Comparison of ENCODE assay signal across 30 cellular contexts in the genomic region with DNA sequence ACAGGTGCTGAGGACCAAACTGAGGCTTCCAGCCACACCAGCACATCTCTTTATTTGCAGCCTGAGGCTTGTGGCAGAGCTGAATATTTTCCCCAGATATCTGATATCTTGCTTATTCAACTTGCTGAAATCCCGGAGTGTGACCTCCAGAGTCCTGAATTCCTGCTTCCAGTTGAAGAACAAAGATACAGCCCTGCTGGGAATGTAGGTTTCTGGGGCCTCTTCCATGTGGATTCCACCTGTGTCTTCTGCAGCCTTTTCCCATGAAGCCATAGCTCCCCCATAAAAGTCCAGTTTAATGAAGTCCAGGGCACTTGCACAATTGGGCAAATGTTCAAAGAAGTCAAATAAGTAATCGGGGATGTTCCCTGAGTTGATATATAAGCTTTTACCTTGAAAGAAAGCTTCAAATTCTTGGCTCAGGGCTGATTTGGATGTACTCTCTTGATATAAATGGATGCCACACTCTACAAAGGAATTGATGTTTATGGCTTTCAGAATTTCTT. TPM values are rescaled to one million over a fixed set of nuclear protein-coding genes. Genes with fewer than 3 reads are reported as not detected.
"Had no signal": no experiment of that assay in that cellular context is flagged by ENCODE, and none has a peak within 500 bp of the region (broad histone marks: within the 10 kb centered on the region; RNA-seq: fewer than 3 reads in every experiment).

No MANE protein-coding gene starts in this region.

- H3K36me3 Mint-ChIP-seq: activated CD8-positive, alpha-beta memory T cell treated with anti-CD3 and anti-CD28 coated beads, Interleukin-2, amount 10 ng/mL, durations not matched to agents 7 days and 5 days; activated naive CD4-positive, alpha-beta T cell treated with anti-CD3 and anti-CD28 coated beads, Interleukin-2, amount 50 U/mL, for 72 hours; brain; WTC11 had no signal

- H3K4me1 Mint-ChIP-seq: activated CD4-positive, alpha-beta T cell treated with anti-CD3 and anti-CD28 coated beads, Interleukin-2, amount 10 ng/mL, durations not matched to agents 24 days and 14 days; activated CD8-positive, alpha-beta memory T cell treated with anti-CD3 and anti-CD28 coated beads, Interleukin-2, amount 10 ng/mL, durations not matched to agents 7 days and 5 days; activated naive CD8-positive, alpha-beta T cell treated with anti-CD3 and anti-CD28 coated beads, Interleukin-2, amount 50 U/mL, for 24 hours; brain; T-helper 17 cell; WTC11 had no signal

- H3K4me3 Mint-ChIP-seq: activated CD4-positive, alpha-beta T cell treated with anti-CD3 and anti-CD28 coated beads, Interleukin-2, amount 10 ng/mL, durations not matched to agents 24 days and 14 days; activated CD8-positive, alpha-beta memory T cell treated with anti-CD3 and anti-CD28 coated beads, Interleukin-2, amount 10 ng/mL, durations not matched to agents 7 days and 5 days; activated naive CD8-positive, alpha-beta T cell treated with anti-CD3 and anti-CD28 coated beads, Interleukin-2, amount 50 U/mL, for 24 hours; activated T-cell treated with anti-CD3 and anti-CD28 coated beads, Interleukin-2, amount 50 U/mL, for 24 hours; activated T-helper 1 cell treated with anti-CD3 and anti-CD28 coated beads, Interleukin-12 subunit alpha, Interleukin-12 subunit beta, Interleukin-2, Interleukin-4 antibody, amounts not matched to agents 30 ng/mL and 10 ng/mL and 1 ng/mL, durations not matched to agents 14 hours and 24 hours and 36 hours; brain; T-helper 17 cell; WTC11 had no signal

- H3K4me3 ChIP-seq: cardiac muscle cell, MG63 had no signal

- H3K9me3 Mint-ChIP-seq: activated CD4-positive, alpha-beta T cell treated with anti-CD3 and anti-CD28 coated beads, Interleukin-2, amount 10 ng/mL, durations not matched to agents 24 days and 14 days; activated naive CD4-positive, alpha-beta T cell treated with anti-CD3 and anti-CD28 coated beads, Interleukin-2, amount 50 U/mL, for 72 hours; activated naive CD8-positive, alpha-beta T cell treated with anti-CD3 and anti-CD28 coated beads, Interleukin-2, amount 50 U/mL, for 24 hours; activated T-cell treated with anti-CD3 and anti-CD28 coated beads, Interleukin-2, amount 50 U/mL, for 24 hours; activated T-helper 1 cell treated with anti-CD3 and anti-CD28 coated beads, Interleukin-12 subunit alpha, Interleukin-12 subunit beta, Interleukin-2, Interleukin-4 antibody, amounts not matched to agents 30 ng/mL and 10 ng/mL and 1 ng/mL, durations not matched to agents 14 hours and 24 hours and 36 hours; brain; WTC11 had no signal

- H3K27me3 Mint-ChIP-seq: activated CD4-positive, alpha-beta T cell treated with anti-CD3 and anti-CD28 coated beads, Interleukin-2, amount 10 ng/mL, durations not matched to agents 24 days and 14 days; activated CD8-positive, alpha-beta memory T cell treated with anti-CD3 and anti-CD28 coated beads, Interleukin-2, amount 10 ng/mL, durations not matched to agents 7 days and 5 days; activated naive CD8-positive, alpha-beta T cell treated with anti-CD3 and anti-CD28 coated beads, Interleukin-2, amount 50 U/mL, for 24 hours; activated T-cell treated with anti-CD3 and anti-CD28 coated beads, Interleukin-2, amount 50 U/mL, for 24 hours; brain; T-helper 17 cell had no signal

- H3K27me3 ChIP-seq: cardiac muscle cell, MG63 had no signal

- H3K9me3 ChIP-seq: MG63 had no signal

- ATAC-seq: activated CD8-positive, alpha-beta memory T cell treated with anti-CD3 and anti-CD28 coated beads, Interleukin-2, amount 10 ng/mL, durations not matched to agents 7 days and 5 days; activated naive CD4-positive, alpha-beta T cell treated with anti-CD3 and anti-CD28 coated beads, Interleukin-2, amount 50 U/mL, for 72 hours; activated naive CD8-positive, alpha-beta T cell treated with anti-CD3 and anti-CD28 coated beads, Interleukin-2, amount 50 U/mL, for 24 hours; T-helper 17 cell; WTC11 had no signal

- H3K27ac ChIP-seq: cardiac muscle cell had no signal

- FAIRE-seq: astrocyte had no signal

- H3K27ac Mint-ChIP-seq: activated CD4-positive, alpha-beta T cell treated with anti-CD3 and anti-CD28 coated beads, Interleukin-2, amount 10 ng/mL, durations not matched to agents 24 days and 14 days; activated CD8-positive, alpha-beta memory T cell treated with anti-CD3 and anti-CD28 coated beads, Interleukin-2, amount 10 ng/mL, durations not matched to agents 7 days and 5 days; activated naive CD4-positive, alpha-beta T cell treated with anti-CD3 and anti-CD28 coated beads, Interleukin-2, amount 50 U/mL, for 72 hours; activated naive CD8-positive, alpha-beta T cell treated with anti-CD3 and anti-CD28 coated beads, Interleukin-2, amount 50 U/mL, for 24 hours; activated T-cell treated with anti-CD3 and anti-CD28 coated beads, Interleukin-2, amount 50 U/mL, for 24 hours; activated T-helper 1 cell treated with anti-CD3 and anti-CD28 coated beads, Interleukin-12 subunit alpha, Interleukin-12 subunit beta, Interleukin-2, Interleukin-4 antibody, amounts not matched to agents 30 ng/mL and 10 ng/mL and 1 ng/mL, durations not matched to agents 14 hours and 24 hours and 36 hours; brain; T-helper 17 cell; WTC11 had no signal

- H3K36me3 ChIP-seq: cardiac muscle cell, MG63 had no signal

- DNase-seq: activated CD4-positive, alpha-beta T cell treated with anti-CD3 and anti-CD28 coated beads, Interleukin-2, amount 10 ng/mL, durations not matched to agents 24 days and 14 days; activated CD4-positive, alpha-beta T cell treated with anti-CD3 and anti-CD28 coated beads, Interleukin-2, amount 50 U/mL, for 48 hours; activated CD4-positive, CD25-positive, alpha-beta regulatory T cell treated with anti-CD3 and anti-CD28 coated beads, Interleukin-2, amount 50 U/mL, for 72 hours; activated CD8-positive, alpha-beta memory T cell treated with anti-CD3 and anti-CD28 coated beads, Interleukin-2, amount 10 ng/mL, durations not matched to agents 7 days and 5 days; activated effector memory CD4-positive, alpha-beta T cell treated with Interleukin-2 at 50 U/mL for 16 hours; activated naive CD4-positive, alpha-beta T cell treated with Interleukin-2 at 50 U/mL for 16 hours; activated naive CD8-positive, alpha-beta T cell treated with anti-CD3 and anti-CD28 coated beads, Interleukin-2, amount 50 U/mL, for 24 hours; activated T-cell treated with anti-CD3 and anti-CD28 coated beads, Interleukin-2, amount 50 U/mL, for 24 hours; amniotic stem cell; MG63; MV-4-11; NCI-H1092 treated with DMSO at 0.1 percent for 48 hours; NCI-H1417 treated with DMSO at 0.1 percent for 48 hours; NCI-H1694; NCI-H2029; NCI-H345; NCI-H510A; NCI-H526 treated with DMSO at 0.1 percent for 48 hours; NCI-H82; SIG-M5; T-helper 17 cell; T-helper 9 cell had no signal

RNA-seq across cellular contexts. Expression of gene NLRC4, which starts 14.9 kb away (rescaled TPM):
- total RNA-seq: astrocyte, cardiac muscle cell, OCI-LY7, RPMI7951, WTC11 had no signal
